Comparison of ENCODE assay signal across 24 cellular contexts in the genomic region with DNA sequence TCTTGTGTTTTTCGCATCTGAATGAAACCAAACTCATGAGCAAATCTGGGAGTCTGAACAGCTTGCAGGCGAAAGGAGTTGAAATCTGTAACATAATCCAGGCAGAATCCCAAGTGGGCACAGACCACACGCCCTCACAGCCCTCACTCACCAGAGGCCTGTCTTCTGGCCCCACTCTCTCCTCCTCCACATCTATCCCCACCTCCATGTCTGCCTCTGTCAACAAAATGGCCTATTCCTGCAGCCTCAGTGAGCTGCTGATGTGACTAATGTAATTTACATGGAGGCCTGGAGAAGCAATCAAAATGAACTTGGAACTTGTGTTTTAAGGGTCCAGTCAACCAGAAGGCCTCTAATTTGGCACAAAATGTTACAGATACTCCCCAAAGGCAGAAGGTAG.
"Had no signal": no experiment of that assay in that cellular context is flagged by ENCODE, and none has a peak within 500 bp of the region (broad histone marks: within the 10 kb centered on the region; RNA-seq: fewer than 3 reads in every experiment).

No MANE protein-coding gene starts in this region.

- H3K27me3 ChIP-seq: MG63 had no signal

- H3K4me3 ChIP-seq: MG63 had no signal

- H3K9ac ChIP-seq: SK-N-SH had no signal

- H3K27ac ChIP-seq: VCaP had no signal

- DNase-seq: activated CD4-positive, alpha-beta memory T cell treated with anti-CD3 and anti-CD28 coated beads, Interleukin-2, amount 10 ng/mL, durations not matched to agents 7 days and 5 days; activated CD4-positive, alpha-beta T cell treated with anti-CD3 and anti-CD28 coated beads for 36 hours; activated CD4-positive, alpha-beta T cell treated with anti-CD3 and anti-CD28 coated beads, Interleukin-2, amount 50 U/mL, for 1 hour; activated gamma-delta T cell; activated naive CD4-positive, alpha-beta T cell treated with anti-CD3 and anti-CD28 coated beads for 36 hours; activated T-cell treated with anti-CD3 and anti-CD28 coated beads for 4 hours; activated T-cell treated with anti-CD3 and anti-CD28 coated beads, Interleukin-2, amount 50 U/mL, for 48 hours; amygdala; MG63; MV-4-11; NCI-H1092 treated with DMSO at 0.1 percent for 48 hours; NCI-H1417 treated with DMSO at 0.1 percent for 48 hours; NCI-H1694; NCI-H2029; NCI-H2107; NCI-H2227 treated with DMSO at 0.1 percent for 48 hours; NCI-H446 treated with DMSO at 0.1 percent for 48 hours; NCI-H524 treated with DMSO at 0.1 percent for 48 hours; NCI-H774; SK-N-SH; T-helper 1 cell had no signal

- H3K9me3 ChIP-seq: MG63, SK-N-SH had no signal

- ATAC-seq: activated CD4-positive, alpha-beta T cell treated with anti-CD3 and anti-CD28 coated beads for 36 hours; activated T-helper 17 cell treated with anti-CD3 and anti-CD28 coated beads, Interleukin-2, amount 50 U/mL, for 72 hours had no signal

- FAIRE-seq: astrocyte had no signal

- H3K36me3 ChIP-seq: MG63 had no signal
